Comparison of ENCODE assay signal across 1 cellular context in genomic region chr14:99233222-99234035, GRCh38.
TF ChIP-seq lines count a peak whose summit lies in the region.

No MANE protein-coding gene starts in this region.

TF ChIP-seq in GM12878, 131 proteins besides CTCF, POLR2A, EP300 and RAD21:
- TF ChIP-seq SMARCA5 (IDR thresholded peaks at IDR 0.05) (no peak), KLF5 (IDR thresholded peaks at IDR 0.05; ENCODE audit: partially characterized antibody) (no peak), PBX3 (IDR thresholded peaks at IDR 0.05; ENCODE audit: insufficient replicate concordance, low read depth, low read length) (peak; percentile 20), CBX3 (IDR thresholded peaks at IDR 0.05; ENCODE audit: borderline replicate concordance, low read depth) (no peak)
